9 cellular contexts compared by ENCODE assay signal in genomic region chr10:89332718-89333281, GRCh38. TPM values are rescaled to one million over a fixed set of nuclear protein-coding genes. Genes with fewer than 3 reads are reported as not detected.
DNase-seq lines count a peak whose midpoint lies in the region; ATAC-seq, FAIRE-seq and TF ChIP-seq lines count a peak whose summit lies in the region.
"Had no signal": no experiment of that assay in that cellular context is flagged by ENCODE, and none has a peak within 500 bp of the region (broad histone marks: within the 10 kb centered on the region; RNA-seq: fewer than 3 reads in every experiment).

No MANE protein-coding gene starts in this region.

- WGBS in H1 (ENCODE audit: extremely low coverage in 1 of 2, insufficient coverage in 1 of 2, insufficient read length in 1 of 2, insufficient replicate concordance in 2 of 2, low coverage in 1 of 2, low lambda C conversion rate in 2 of 2, missing lambda C conversion rate in 1 of 2), 2 experiments = 79% methylated on average over 5 of the region's 5 CpGs; no CpG with 5 or more reads in 1 of the 2 experiments
- 31 to 40% methylated on average over 5 of the region's 5 CpGs for WGBS in pancreas, 2 donors
- WGBS in trophoblast cell (ENCODE audit: extremely low coverage, insufficient coverage, insufficient read length) = no CpG with 5 or more reads among the region's 5 CpGs

- peaks cover 8% of the 10 kb centered on the region for H3K27me3 Mint-ChIP-seq in activated CD8-positive, alpha-beta memory T cell treated with anti-CD3 and anti-CD28 coated beads, Interleukin-2, amount 10 ng/mL, durations not matched to agents 7 days and 5 days

- H2AK5ac ChIP-seq in H1 (ENCODE audit: low read depth, low read length) (no peak overlapping the region), trophoblast cell (ENCODE audit: low read length) (no peak overlapping the region)

- no peak for TF ChIP-seq EP300 in H1 (IDR thresholded peaks at IDR 0.05; ENCODE audit: borderline replicate concordance in 1 of 2, low read depth in 2 of 2, low read length in 2 of 2)

- H3K4ac ChIP-seq in H1 (replicated peaks; ENCODE audit: insufficient read length, low read depth, low read length) = peak overlapping the region; percentile 44
- no peak overlapping the region for H3K4ac ChIP-seq in trophoblast cell (ENCODE audit: low read depth, low read length)

- no peak overlapping the region for H3K56ac ChIP-seq in H1 (replicated peaks; ENCODE audit: insufficient read length, low read depth, low read length)

- H3K36me3 ChIP-seq in H1 (ENCODE audit: control insufficient read depth in 2 of 4, insufficient read depth in 4 of 4, low read length in 3 of 4) (no peaks in the 10 kb centered on the region), pancreas (no peaks in the 10 kb centered on the region), trophoblast cell (ENCODE audit: control insufficient read depth in 1 of 2, insufficient read depth in 2 of 2, low read length in 2 of 2) (no peaks in the 10 kb centered on the region)

- intact Hi-C loops in pancreas (cut with DNase I) = no loop called here

- H3K27ac ChIP-seq in H1 (ENCODE audit: low read depth, low read length) (no peak overlapping the region), pancreas (peak overlapping the region; percentile 7 to 77 (median 54)), trophoblast cell (ENCODE audit: low read depth, low read length) (no peak overlapping the region)

- ATAC-seq in activated CD8-positive, alpha-beta memory T cell treated with anti-CD3 and anti-CD28 coated beads, Interleukin-2, amount 10 ng/mL, durations not matched to agents 7 days and 5 days = no peak
- ATAC-seq in pancreas (peak in 3 of 4 donors; percentile 31 to 43 (median 40)), HG02840 (IDR thresholded peaks at IDR 0.05; ENCODE audit: low FRiP score, unreplicated experiment) (no peak), GM21737 (IDR thresholded peaks at IDR 0.05; ENCODE audit: unreplicated experiment) (no peak)

- FAIRE-seq in H1 (lab: Jason Lieb, UNC) (no peak), pancreas (lab: Jason Lieb, UNC) (no peak)

- POLR2A ChIA-PET in H1 (lab: Charles Lee; ENCODE audit: partially characterized antibody) = no interaction called here

- H2BK120ac ChIP-seq in H1 (replicated peaks; ENCODE audit: low read depth, low read length) (peak overlapping the region; percentile 94), trophoblast cell (ENCODE audit: insufficient read depth, low read length, poor library complexity) (no peak overlapping the region)

- H2BK20ac ChIP-seq in H1 (ENCODE audit: low read length) = no peak overlapping the region; the same call in 1 of the 2 replicates

- H3K4me3 ChIP-seq in NB4 (ENCODE audit: low read depth, low read length) = peak overlapping the region; percentile 4
- H3K4me3 ChIP-seq in H1 (ENCODE audit: extremely low read depth in 1 of 4, insufficient read depth in 2 of 4, low read depth in 3 of 4, low read length in 4 of 4) = no peak overlapping the region
- H3K4me3 ChIP-seq in pancreas = peak overlapping the region in 2 of 4 donors; percentile 0 to 32
- H3K4me3 ChIP-seq in trophoblast cell (ENCODE audit: low read depth, low read length) = no peak overlapping the region

- H3K23ac ChIP-seq in H1 (ENCODE audit: insufficient read length) (no peak overlapping the region), trophoblast cell (ENCODE audit: low read length) (no peak overlapping the region)

- no peak overlapping the region for H2AFZ ChIP-seq in H1 (ENCODE audit: low read length)
- no peak overlapping the region for H2AFZ ChIP-seq in trophoblast cell (ENCODE audit: insufficient read depth, low read length, poor library complexity)

- no peaks in the 10 kb centered on the region for H3K79me2 ChIP-seq in H1 (ENCODE audit: control insufficient read depth in 1 of 2, insufficient read depth in 2 of 2, low read length in 2 of 2)
- H3K79me2 ChIP-seq in trophoblast cell (ENCODE audit: control insufficient read depth, insufficient read depth, low read length, poor library complexity) = no peaks in the 10 kb centered on the region

- H2BK5ac ChIP-seq in H1 (ENCODE audit: low read depth, low read length) = 0 out of 2 replicates have a peak overlapping the region, but pooled peaks have one; percentile 18
- H2BK5ac ChIP-seq in trophoblast cell (ENCODE audit: low read depth, low read length, poor library complexity) = no peak overlapping the region

- H3K27me3 ChIP-seq in H1 (replicated peaks in 1 of 4; ENCODE audit: control insufficient read depth in 3 of 4, extremely low read depth in 1 of 4, insufficient read depth in 3 of 4, low read length in 3 of 4) = no peaks in the 10 kb centered on the region
- H3K27me3 ChIP-seq in pancreas = no peaks in the 10 kb centered on the region
- H3K27me3 ChIP-seq in trophoblast cell (ENCODE audit: insufficient read depth, low read length) = no peaks in the 10 kb centered on the region

- TF ChIP-seq CTCF in NB4 (IDR thresholded peaks at IDR 0.05; ENCODE audit: low read depth, low read length) (no peak), H1 (IDR thresholded peaks at IDR 0.05; ENCODE audit: control extremely low read depth in 1 of 3, insufficient read depth in 1 of 3, low read depth in 1 of 3, low read length in 3 of 3) (no peak), pancreas (IDR thresholded peaks at IDR 0.05) (no peak)

- H3K4me1 ChIP-seq in H1 (replicated peaks in 1 of 4; ENCODE audit: control insufficient read depth in 3 of 4, insufficient read depth in 4 of 4, low read length in 3 of 4) (peaks cover 7 to 22% (median 8%) of the 10 kb centered on the region in 4 experiments; a peak in 6 of 7 replicates), pancreas (peaks cover 0 to 17% (median 0%) of the 10 kb centered on the region in 3 donors), trophoblast cell (ENCODE audit: control insufficient read depth in 1 of 2, insufficient read depth in 2 of 2, low read length in 2 of 2) (peaks cover 8% of the 10 kb centered on the region in 2 experiments)

- H3K4me2 ChIP-seq in H1 (ENCODE audit: insufficient read depth in 1 of 2, low read depth in 2 of 2, low read length in 2 of 2) = no peak overlapping the region
- no peak overlapping the region for H3K4me2 ChIP-seq in trophoblast cell (ENCODE audit: low read length)

- H4K91ac ChIP-seq in H1 (replicated peaks; ENCODE audit: insufficient read length, low read length) (peak overlapping the region; percentile 25), trophoblast cell (ENCODE audit: low read depth, low read length) (no peak overlapping the region)

- peak overlapping the region; percentile 94 for H3K27ac Mint-ChIP-seq in activated CD8-positive, alpha-beta memory T cell treated with anti-CD3 and anti-CD28 coated beads, Interleukin-2, amount 10 ng/mL, durations not matched to agents 7 days and 5 days

- no peaks in the 10 kb centered on the region for H4K20me1 ChIP-seq in H1 (replicated peaks in 1 of 2; ENCODE audit: control insufficient read depth in 1 of 2, insufficient read depth in 2 of 2, low read length in 2 of 2)

- 0 out of 2 replicates have a peak, but pooled peaks cover 3% of the 10 kb centered on the region for H3K23me2 ChIP-seq in H1 (ENCODE audit: low read depth, low read length)

- no peaks in the 10 kb centered on the region for H3K9me3 Mint-ChIP-seq in activated CD8-positive, alpha-beta memory T cell treated with anti-CD3 and anti-CD28 coated beads, Interleukin-2, amount 10 ng/mL, durations not matched to agents 7 days and 5 days (ENCODE audit: low read depth)

- no peak overlapping the region for H4K5ac ChIP-seq in H1 (ENCODE audit: insufficient read length, low read depth, low read length)

- 0 out of 2 replicates have a peak overlapping the region, but pooled peaks have one; percentile 65 for H2BK15ac ChIP-seq in H1 (ENCODE audit: low read length)

- CTCF ChIA-PET in activated CD8-positive, alpha-beta memory T cell treated with anti-CD3 and anti-CD28 coated beads, Interleukin-2, amount 10 ng/mL, durations not matched to agents 7 days and 5 days (lab: Charles Lee) = interaction anchor here (0.7 to 1.2 kb wide), 4 partner anchors 37 to 86 kb away, joined by 3 to 5 read pairs (median 4); no protein-coding TSS in a partner anchor
- CTCF ChIA-PET in H1 (lab: Charles Lee; ENCODE audit: partially characterized antibody) = interaction anchor here (0.9 to 1.1 kb wide), 4 partner anchors 9 to 62 kb away, joined by 3 to 4 read pairs (median 3); no protein-coding TSS in a partner anchor

- H4K12ac ChIP-seq in trophoblast cell (ENCODE audit: low read depth, low read length) = no peak overlapping the region

- H3K4me1 Mint-ChIP-seq in activated CD8-positive, alpha-beta memory T cell treated with anti-CD3 and anti-CD28 coated beads, Interleukin-2, amount 10 ng/mL, durations not matched to agents 7 days and 5 days = peaks cover 75% of the 10 kb centered on the region

- no peak for TF ChIP-seq RAD21 in H1 (IDR thresholded peaks at IDR 0.05 in 1 of 2, conservative IDR thresholded peaks at IDR 0.05 in 1 of 2; ENCODE audit: low read depth in 2 of 2, low read length in 2 of 2)

- H3K79me1 ChIP-seq in H1 (ENCODE audit: low read depth, low read length) = no peaks in the 10 kb centered on the region
- no peaks in the 10 kb centered on the region for H3K79me1 ChIP-seq in trophoblast cell (ENCODE audit: low read length)

- H3K18ac ChIP-seq in H1 (ENCODE audit: extremely low read depth, low read length) = no peak overlapping the region
- H3K18ac ChIP-seq in trophoblast cell (ENCODE audit: low read length) = no peak overlapping the region

- no peak overlapping the region for H2BK12ac ChIP-seq in H1 (ENCODE audit: low read depth, low read length)
- H2BK12ac ChIP-seq in trophoblast cell (ENCODE audit: low read length) = no peak overlapping the region

- no peak overlapping the region for H4K8ac ChIP-seq in H1 (ENCODE audit: extremely low read depth, insufficient read depth, low read length)
- H4K8ac ChIP-seq in trophoblast cell (ENCODE audit: low read depth, low read length) = no peak overlapping the region

- H3K4me3 Mint-ChIP-seq in activated CD8-positive, alpha-beta memory T cell treated with anti-CD3 and anti-CD28 coated beads, Interleukin-2, amount 10 ng/mL, durations not matched to agents 7 days and 5 days = peak overlapping the region; percentile 88

- peaks cover 88% of the 10 kb centered on the region for H3K36me3 Mint-ChIP-seq in activated CD8-positive, alpha-beta memory T cell treated with anti-CD3 and anti-CD28 coated beads, Interleukin-2, amount 10 ng/mL, durations not matched to agents 7 days and 5 days

- H3K9me3 ChIP-seq in H1 (ENCODE audit: insufficient read depth in 2 of 2, low read depth in 1 of 2, low read length in 1 of 2) (no peaks in the 10 kb centered on the region), pancreas (no peaks in the 10 kb centered on the region), trophoblast cell (ENCODE audit: insufficient read depth, low read depth, low read length) (no peaks in the 10 kb centered on the region)

- H3K14ac ChIP-seq in H1 (ENCODE audit: insufficient read length) (no peak overlapping the region), trophoblast cell (ENCODE audit: low read length) (no peak overlapping the region)

- no peak for TF ChIP-seq POLR2A in NB4 (IDR thresholded peaks at IDR 0.05; ENCODE audit: extremely low read depth, insufficient read length)
- no peak for TF ChIP-seq POLR2A in H1 (IDR thresholded peaks at IDR 0.05; ENCODE audit: control extremely low read depth in 1 of 2, low read depth in 2 of 2, low read length in 2 of 2)

- DNase-seq in activated CD8-positive, alpha-beta memory T cell treated with anti-CD3 and anti-CD28 coated beads, Interleukin-2, amount 10 ng/mL, durations not matched to agents 7 days and 5 days = peak; percentile 51
- DNase-seq in activated CD8-positive, alpha-beta memory T cell treated with anti-CD3 and anti-CD28 coated beads, Interleukin-2, amount 50 U/mL, for 4 hours = no peak
- no peak for DNase-seq in NB4 (ENCODE audit: low read depth)
- DNase-seq in H1 (ENCODE audit: low read depth in 1 of 2, low spot score in 2 of 2) = no peak
- DNase-seq in pancreas = no peak
- no peak for DNase-seq in trophoblast cell

- H3K9ac ChIP-seq in H1 (replicated peaks in 1 of 4; ENCODE audit: extremely low read depth in 1 of 4, low read depth in 3 of 4, low read length in 3 of 4) (no peak overlapping the region), trophoblast cell (ENCODE audit: low read length) (no peak overlapping the region)

RNA-seq across cellular contexts. Expression of gene IFIT3, which starts 5.0 kb away (rescaled TPM):
- 100 to 1,000 TPM in 1 of 2 experiments, 10 to 100 TPM in 1; 54.2 to 151 TPM for total RNA-seq in activated CD8-positive, alpha-beta memory T cell treated with anti-CD3 and anti-CD28 coated beads, Interleukin-2, amount 10 ng/mL, durations not matched to agents 7 days and 5 days
- total RNA-seq in H1 (2021; fragmentation: NEBNext Ultra II Directional; extraction: Animal tissue kit (Norgen Biotek cat#: 25700)) = 0.57 and 0.84 TPM in 2 replicates
- polyA plus RNA-seq in H1 (2011; rRNA removed) = 0.05 and 0.12 TPM in 2 replicates
- polyA plus RNA-seq in H1 (2011; cell fraction: cytosol; rRNA removed) = 0.22 TPM
- polyA plus RNA-seq in H1 (2011; cell fraction: nucleus; rRNA removed) = 0.04 TPM
- 0.35 to 0.46 TPM (median 0.40 TPM) in 4 replicates for polyA plus RNA-seq in H1 (2012, experiment 1 of 2)
- polyA plus RNA-seq in H1 (2012, experiment 2 of 2) = not detected
- polyA plus RNA-seq in H1 (2013, experiment 1 of 2) = 0.67 TPM
- 0.72 TPM for polyA plus RNA-seq in H1 (2013, experiment 2 of 2)
- polyA minus RNA-seq in H1 (2011; rRNA and poly(A)+ RNA removed) = 0.06 and 0.24 TPM in 2 replicates
- not detected for polyA minus RNA-seq in H1 (2011; cell fraction: cytosol; rRNA and poly(A)+ RNA removed)
- not detected for polyA minus RNA-seq in H1 (2011; cell fraction: nucleus; rRNA and poly(A)+ RNA removed)
- 10 to 100 TPM in 1 of 6 donors, 1 to 10 TPM in 5; 2.3 to 11.6 (median 3.9) TPM for total RNA-seq in pancreas
- 1 to 10 TPM; 2.3 to 4.6 TPM for polyA plus RNA-seq in pancreas
- 0.11 and 0.14 TPM in 2 replicates for polyA plus RNA-seq in trophoblast cell (2013)

RNA-seq across cellular contexts. Expression of gene IFIT2, which starts 31.0 kb away (rescaled TPM):
- 10 to 100 TPM; 16.0 to 34.4 TPM for total RNA-seq in activated CD8-positive, alpha-beta memory T cell treated with anti-CD3 and anti-CD28 coated beads, Interleukin-2, amount 10 ng/mL, durations not matched to agents 7 days and 5 days
- total RNA-seq in H1 (2021; fragmentation: NEBNext Ultra II Directional; extraction: Animal tissue kit (Norgen Biotek cat#: 25700)) = 0.35 and 0.40 TPM in 2 replicates
- 0.03 TPM in 1 of 2 replicates, not detected in the other for polyA plus RNA-seq in H1 (2011; rRNA removed)
- polyA plus RNA-seq in H1 (2011; cell fraction: cytosol; rRNA removed) = 0.04 TPM
- 0.03 TPM for polyA plus RNA-seq in H1 (2011; cell fraction: nucleus; rRNA removed)
- 0.08 to 0.22 TPM (median 0.11 TPM) in 4 replicates for polyA plus RNA-seq in H1 (2012, experiment 1 of 2)
- polyA plus RNA-seq in H1 (2012, experiment 2 of 2) = not detected
- 0.14 TPM for polyA plus RNA-seq in H1 (2013, experiment 1 of 2)
- 0.11 TPM for polyA plus RNA-seq in H1 (2013, experiment 2 of 2)
- polyA minus RNA-seq in H1 (2011; rRNA and poly(A)+ RNA removed) = not detected in 2 replicates
- polyA minus RNA-seq in H1 (2011; cell fraction: cytosol; rRNA and poly(A)+ RNA removed) = not detected
- polyA minus RNA-seq in H1 (2011; cell fraction: nucleus; rRNA and poly(A)+ RNA removed) = not detected
- total RNA-seq in pancreas = 1 to 10 TPM; 1.3 to 7.5 (median 1.7) TPM
- polyA plus RNA-seq in pancreas = 1 to 10 TPM; 1.5 to 1.6 TPM
- polyA plus RNA-seq in trophoblast cell (2013) = 0.05 and 0.06 TPM in 2 replicates

RNA-seq across cellular contexts. Expression of gene IFIT1B, which starts 45.1 kb away (rescaled TPM):
- total RNA-seq in activated CD8-positive, alpha-beta memory T cell treated with anti-CD3 and anti-CD28 coated beads, Interleukin-2, amount 10 ng/mL, durations not matched to agents 7 days and 5 days = under 1 TPM in 1 of 2 experiments, not detected in 1; 0.29 TPM
- not detected in 2 replicates for total RNA-seq in H1 (2021; fragmentation: NEBNext Ultra II Directional; extraction: Animal tissue kit (Norgen Biotek cat#: 25700))
- polyA plus RNA-seq in H1 (2011; rRNA removed) (not detected in 2 replicates), pancreas (under 1 TPM in 1 of 2 donors, not detected in 1; 0.05 TPM)
- polyA plus RNA-seq in H1 (2011; cell fraction: cytosol; rRNA removed) = not detected
- polyA plus RNA-seq in H1 (2011; cell fraction: nucleus; rRNA removed) = not detected
- polyA plus RNA-seq in H1 (2012, experiment 1 of 2) = not detected in 4 replicates
- polyA plus RNA-seq in H1 (2012, experiment 2 of 2) = not detected
- not detected for polyA plus RNA-seq in H1 (2013, experiment 1 of 2)
- polyA plus RNA-seq in H1 (2013, experiment 2 of 2) = not detected
- not detected in 2 replicates for polyA minus RNA-seq in H1 (2011; rRNA and poly(A)+ RNA removed)
- not detected for polyA minus RNA-seq in H1 (2011; cell fraction: cytosol; rRNA and poly(A)+ RNA removed)
- polyA minus RNA-seq in H1 (2011; cell fraction: nucleus; rRNA and poly(A)+ RNA removed) = not detected
- not detected for total RNA-seq in pancreas
- not detected in 2 replicates for polyA plus RNA-seq in trophoblast cell (2013)
- total RNA-seq: Daoy had no signal

RNA-seq across cellular contexts. Expression of gene IFIT1, which starts 59.6 kb away (rescaled TPM):
- total RNA-seq in activated CD8-positive, alpha-beta memory T cell treated with anti-CD3 and anti-CD28 coated beads, Interleukin-2, amount 10 ng/mL, durations not matched to agents 7 days and 5 days = 100 to 1,000 TPM in 1 of 2 experiments, 10 to 100 TPM in 1; 45.8 to 107 TPM
- total RNA-seq in H1 (2021; fragmentation: NEBNext Ultra II Directional; extraction: Animal tissue kit (Norgen Biotek cat#: 25700)) = 1.5 and 1.8 TPM in 2 replicates
- 0.36 and 0.94 TPM in 2 replicates for polyA plus RNA-seq in H1 (2011; rRNA removed)
- polyA plus RNA-seq in H1 (2011; cell fraction: cytosol; rRNA removed) = 1.3 TPM
- 0.40 TPM for polyA plus RNA-seq in H1 (2011; cell fraction: nucleus; rRNA removed)
- polyA plus RNA-seq in H1 (2012, experiment 1 of 2) = 1.6 to 2.0 TPM (median 1.6 TPM) in 4 replicates
- polyA plus RNA-seq in H1 (2012, experiment 2 of 2) = 0.07 TPM
- polyA plus RNA-seq in H1 (2013, experiment 1 of 2) = 2.2 TPM
- polyA plus RNA-seq in H1 (2013, experiment 2 of 2) = 2.2 TPM
- polyA minus RNA-seq in H1 (2011; rRNA and poly(A)+ RNA removed) = 0.50 and 0.98 TPM in 2 replicates
- 1.5 TPM for polyA minus RNA-seq in H1 (2011; cell fraction: cytosol; rRNA and poly(A)+ RNA removed)
- polyA minus RNA-seq in H1 (2011; cell fraction: nucleus; rRNA and poly(A)+ RNA removed) = 0.20 TPM
- 1 to 10 TPM; 2.4 to 9.3 (median 3.8) TPM for total RNA-seq in pancreas
- polyA plus RNA-seq in pancreas = 10 to 100 TPM in 1 of 2 donors, 1 to 10 TPM in 1; 4.0 to 11.4 TPM
- polyA plus RNA-seq in trophoblast cell (2013) = 1.3 and 1.6 TPM in 2 replicates

Comparison
In these comparisons a context has a peak if more than half of its experiments do, and no peak if none do; other contexts are left out.
1. ATAC-seq: peak in pancreas (3 of 4); none in activated CD8-positive, alpha-beta memory T cell treated with anti-CD3 and anti-CD28 coated beads, Interleukin-2, amount 10 ng/mL, durations not matched to agents 7 days and 5 days (single experiment), HG02840 (single experiment) and GM21737 (single experiment).
2. H3K27ac ChIP-seq: peak in pancreas (4 of 4); none in H1 (single experiment) and trophoblast cell (single experiment).
3. RNA of gene IFIT3, which starts 5.0 kb away (total RNA-seq): 54.2 to 151 TPM in activated CD8-positive, alpha-beta memory T cell treated with anti-CD3 and anti-CD28 coated beads, Interleukin-2, amount 10 ng/mL, durations not matched to agents 7 days and 5 days; 2.3 to 11.6 TPM in pancreas and 0.57 to 0.84 TPM in H1; every median in the first group is over 4 times any median in the second.